ENCODE assay signal across 15 cellular contexts in the genomic region with DNA sequence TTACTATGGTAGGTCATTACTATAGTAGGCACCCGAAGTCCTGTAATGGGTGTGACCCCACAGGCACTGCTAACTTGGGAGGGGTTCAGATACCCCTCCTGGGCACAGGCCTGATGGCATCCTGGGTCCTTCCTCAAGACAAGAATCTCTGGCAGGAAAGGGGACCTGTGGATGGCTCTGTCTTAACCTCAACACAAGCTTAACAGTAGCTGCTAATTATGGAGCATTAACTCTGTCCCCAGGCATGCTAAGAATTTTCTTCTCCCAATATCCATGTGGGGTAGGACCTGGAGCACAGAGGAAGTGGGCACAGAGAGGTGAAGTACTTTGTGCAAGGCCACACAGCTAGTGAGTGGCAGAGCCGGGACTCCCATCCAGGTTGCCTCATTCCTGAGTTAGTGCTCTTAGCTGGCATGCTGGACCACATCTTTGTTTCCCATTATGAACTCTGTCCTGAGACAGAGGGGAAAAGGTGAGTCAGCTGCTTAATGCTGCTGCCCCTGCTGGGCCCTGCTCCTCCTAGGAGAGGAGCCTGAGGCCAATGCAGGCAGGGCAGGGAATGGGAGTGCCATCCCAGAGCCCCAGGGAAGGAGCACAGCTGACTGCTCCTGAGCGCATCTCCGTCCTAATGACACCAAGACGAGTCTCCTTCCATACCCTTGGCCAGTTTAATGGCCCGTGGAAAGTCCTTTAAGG. TPM values are rescaled to one million over a fixed set of nuclear protein-coding genes. Genes with fewer than 3 reads are reported as not detected.
DNase-seq lines count a peak whose midpoint lies in the region; FAIRE-seq and TF ChIP-seq lines count a peak whose summit lies in the region.
"Had no signal": no experiment of that assay in that cellular context is flagged by ENCODE, and none has a peak within 500 bp of the region (broad histone marks: within the 10 kb centered on the region; RNA-seq: fewer than 3 reads in every experiment).

No MANE protein-coding gene starts in this region.

- H3K56ac ChIP-seq in mesendoderm (ENCODE audit: low read length), result no peak overlapping the region

- peak; percentile 52 for FAIRE-seq in bronchial epithelial cell (lab: Jason Lieb, UNC)

- H3K9me3 ChIP-seq in HEK293 (ENCODE audit: control insufficient read depth, insufficient read depth, low read depth, low read length), result no peaks in the 10 kb centered on the region
- H3K9me3 ChIP-seq: mucosa of descending colon, suprapubic skin had no signal

- H3K4me2 ChIP-seq in mesendoderm (ENCODE audit: low read length), result no peak overlapping the region

- no peak overlapping the region for H3K18ac ChIP-seq in mesendoderm (ENCODE audit: low read length)

- no peak overlapping the region for H2BK120ac ChIP-seq in mesendoderm (ENCODE audit: low read depth, low read length)

- no peaks in the 10 kb centered on the region for H3K79me2 ChIP-seq in mesendoderm (ENCODE audit: control insufficient read depth, insufficient read depth, low read length)

- H3K4me3 ChIP-seq in HEK293 (ENCODE audit: low read depth, low read length), result no peak overlapping the region
- H3K4me3 ChIP-seq in bronchial epithelial cell (ENCODE audit: low read depth, low read length), result no peak overlapping the region
- H3K4me3 ChIP-seq in mesendoderm (ENCODE audit: low read length), result no peak overlapping the region
- H3K4me3 ChIP-seq: mucosa of descending colon, suprapubic skin had no signal

- H4K5ac ChIP-seq in mesendoderm (ENCODE audit: low read length), result no peak overlapping the region

- H4K8ac ChIP-seq in mesendoderm (ENCODE audit: low read depth, low read length), result no peak overlapping the region

- WGBS in mesendoderm (ENCODE audit: extremely low coverage, insufficient coverage, low lambda C conversion rate), result no CpG with 5 or more reads among the region's 6 CpGs

- H3K4me1 ChIP-seq in HEK293 (ENCODE audit: control insufficient read depth, insufficient read depth, low read length) (no peaks in the 10 kb centered on the region), mesendoderm (ENCODE audit: control insufficient read depth, low read depth, low read length) (peaks cover 2% of the 10 kb centered on the region)

- no peak overlapping the region for H3K9ac ChIP-seq in mesendoderm (ENCODE audit: low read length)

- H3K4ac ChIP-seq in mesendoderm (ENCODE audit: low read depth, low read length), result no peak overlapping the region

- H2AK5ac ChIP-seq in mesendoderm (ENCODE audit: low read length), result no peak overlapping the region

- no peak overlapping the region for H2BK15ac ChIP-seq in mesendoderm (replicated peaks; ENCODE audit: low read depth)

- CTCF ChIA-PET in HEK293 (lab: Yijun Ruan, JAX), result interaction anchor here (0.6 kb wide), 2 partner anchors 382 to 1826 kb away, joined by 3 to 4 read pairs; no protein-coding TSS in a partner anchor

- H3K27ac ChIP-seq in HEK293 (ENCODE audit: extremely low read depth, low read depth, low read length) (no peak overlapping the region), mesendoderm (ENCODE audit: low read depth, low read length) (no peak overlapping the region)
- H3K27ac ChIP-seq: suprapubic skin, VCaP had no signal

- POLR2A ChIA-PET in HEK293 (lab: Yijun Ruan, JAX), result no interaction called here

- no peaks in the 10 kb centered on the region for H3K79me1 ChIP-seq in mesendoderm (ENCODE audit: low read length)

- H3K36me3 ChIP-seq in HEK293 (ENCODE audit: control insufficient read depth in 2 of 2, insufficient read depth in 1 of 2, low read length in 2 of 2), result no peaks in the 10 kb centered on the region
- no peaks in the 10 kb centered on the region for H3K36me3 ChIP-seq in bronchial epithelial cell (ENCODE audit: control insufficient read depth, insufficient read depth, low read length)
- H3K36me3 ChIP-seq in mesendoderm (ENCODE audit: control insufficient read depth, insufficient read depth, low read length), result no peaks in the 10 kb centered on the region
- H3K36me3 ChIP-seq: suprapubic skin had no signal

- H3K23ac ChIP-seq in mesendoderm (ENCODE audit: low read length), result no peak overlapping the region

- no peak overlapping the region for H2BK5ac ChIP-seq in mesendoderm (ENCODE audit: low read length)

- DNase-seq in AG20443 (ENCODE audit: low spot score), result peak; percentile 47
- no peak for DNase-seq in bronchial epithelial cell (ENCODE audit: low read depth)
- DNase-seq in mesendoderm, result peak; percentile 84
- no peak for DNase-seq in SIG-M5 (lab: John Stamatoyannopoulos, UW)
- DNase-seq in DMS79 treated with DMSO at 0.1 percent for 48 hours (lab: John Stamatoyannopoulos, UW), result no peak
- no peak for DNase-seq in NCI-H2196 (lab: John Stamatoyannopoulos, UW; ENCODE audit: unreplicated experiment)
- DNase-seq in activated gamma-delta T cell treated with Interleukin-2 at 50 U/mL for 16 hours, result no peak
- DNase-seq: activated CD4-positive, alpha-beta memory T cell treated with anti-CD3 and anti-CD28 coated beads, Interleukin-2, amount 10 ng/mL, durations not matched to agents 7 days and 5 days; central memory CD4-positive, alpha-beta T cell; effector CD8-positive, alpha-beta T cell; mucosa of descending colon; stimulated activated CD4-positive, alpha-beta T cell treated with anti-CD3 and anti-CD28 coated beads, Interleukin-4, amount 100 ng/mL, for 1 hour had no signal

- H3K27me3 ChIP-seq in bronchial epithelial cell (ENCODE audit: control insufficient read depth, insufficient read depth, low read length) (no peaks in the 10 kb centered on the region), mesendoderm (ENCODE audit: insufficient read depth, low read length, poor library complexity) (no peaks in the 10 kb centered on the region)
- H3K27me3 ChIP-seq: suprapubic skin had no signal

- no peak for TF ChIP-seq CTCF in HEK293 (tag by site-specific recombination; IDR thresholded peaks at IDR 0.05)
- TF ChIP-seq CTCF in bronchial epithelial cell (IDR thresholded peaks at IDR 0.05; ENCODE audit: insufficient read depth, low read length, severe bottlenecking), result no peak

TF ChIP-seq in HEK293, 187 proteins besides CTCF, POLR2A, EP300 and RAD21:
- TF ChIP-seq ZNF335 (tag by site-specific recombination; conservative IDR thresholded peaks at IDR 0.05) (no peak), ZNF777 (tag by site-specific recombination; IDR thresholded peaks at IDR 0.05; ENCODE audit: borderline replicate concordance) (no peak), ZIC2 (tag by site-specific recombination; IDR thresholded peaks at IDR 0.05) (0 out of 2 replicates have a peak, but pooled peaks have one; percentile 13), ZEB2 (tag by site-specific recombination; IDR thresholded peaks at IDR 0.05) (no peak), ZNF571 (tag by site-specific recombination; IDR thresholded peaks at IDR 0.05) (no peak), ZNF423 (tag by site-specific recombination; IDR thresholded peaks at IDR 0.05) (no peak)

RNA-seq across cellular contexts. Expression of gene GALNT16, which starts 32.1 kb away (rescaled TPM):
- total RNA-seq in bronchial epithelial cell, result not detected in 2 replicates
- 1.5 TPM for polyA plus RNA-seq in mesendoderm (2013, experiment 1 of 2)
- polyA plus RNA-seq in mesendoderm (2013, experiment 2 of 2), result 1.5 TPM
- total RNA-seq: activated CD4-positive, alpha-beta memory T cell treated with anti-CD3 and anti-CD28 coated beads, Interleukin-2, amount 10 ng/mL, durations not matched to agents 7 days and 5 days had no signal

Comparison
In these comparisons a context has a peak if more than half of its experiments do, and no peak if none do; other contexts are left out.
1. DNase-seq: peak in AG20443 (single experiment) and mesendoderm (single experiment); none in bronchial epithelial cell (single experiment), SIG-M5 (single experiment), DMS79 treated with DMSO at 0.1 percent for 48 hours (single experiment), NCI-H2196 (single experiment) and activated gamma-delta T cell treated with Interleukin-2 at 50 U/mL for 16 hours (single experiment).